1 cellular context compared by ENCODE assay signal in genomic region chr9:76373173-76373771, GRCh38.
A peak's percentile ranks its signal among the peaks of the same experiment; 100 is the strongest.
TF ChIP-seq lines count a peak whose summit lies in the region.

No MANE protein-coding gene starts in this region.

TF ChIP-seq in K562, 482 proteins besides CTCF, POLR2A, EP300 and RAD21 (continued from another document):
- TF ChIP-seq CEBPG (CRISPR knock-in tag; IDR thresholded peaks at IDR 0.05) (no peak), CEBPG (tag; conservative IDR thresholded peaks at IDR 0.05 in 1 of 2, IDR thresholded peaks at IDR 0.05 in 1 of 2) (0 out of 4 replicates have a peak, but pooled peaks of 1 of the 2 experiments have one; percentile 12), RBBP5 (IDR thresholded peaks at IDR 0.05; ENCODE audit: borderline replicate concordance, insufficient read depth, low read length, poor library complexity, severe bottlenecking) (no peak), MLX (CRISPR knock-in tag; conservative IDR thresholded peaks at IDR 0.05) (no peak), ZNF253 (CRISPR knock-in tag; conservative IDR thresholded peaks at IDR 0.05) (no peak), ZNF146 (CRISPR knock-in tag; IDR thresholded peaks at IDR 0.05; ENCODE audit: unreplicated experiment) (no peak), CEBPB (tag; IDR thresholded peaks at IDR 0.05) (peak; percentile 75)
